In the genomic region with DNA sequence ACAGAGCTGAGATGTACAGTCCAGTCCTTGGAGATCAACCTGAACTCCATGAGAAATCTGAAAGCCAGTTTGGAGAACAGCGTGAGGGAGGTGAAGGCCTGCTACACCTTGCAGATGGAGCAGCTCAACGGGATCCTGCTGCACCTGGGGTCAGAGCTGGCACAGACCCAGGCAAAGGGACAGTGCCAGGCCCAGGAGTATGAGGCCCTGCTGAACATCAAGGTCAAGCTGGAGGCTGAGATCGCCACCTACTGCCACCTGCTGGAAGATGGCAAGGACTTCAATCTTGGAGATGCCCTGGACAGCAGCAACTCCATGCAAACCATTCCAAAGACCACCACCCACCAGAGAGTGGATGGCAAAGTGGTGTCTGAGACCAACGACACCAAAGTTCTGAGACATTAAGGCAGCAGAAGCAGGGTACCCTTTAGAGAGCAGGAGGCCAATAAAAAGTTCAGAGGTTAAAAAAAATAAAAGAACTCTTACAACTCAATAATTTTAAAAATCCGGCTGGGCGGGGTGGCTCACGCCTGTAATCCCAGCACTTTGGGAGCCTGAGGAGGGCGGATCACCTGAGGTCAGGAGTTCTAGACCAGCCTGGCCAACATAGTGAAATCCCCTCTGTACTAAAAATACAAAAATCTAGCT, we compare ENCODE assay signal across 8 cellular contexts.
A peak's percentile ranks its signal among the peaks of the same experiment; 100 is the strongest.
DNase-seq lines count a peak whose midpoint lies in the region; ATAC-seq and TF ChIP-seq lines count a peak whose summit lies in the region.

No MANE protein-coding gene starts in this region.

- intact Hi-C loops in HCT116 (cut with micrococcal nuclease): loop anchor here (5.0 kb wide), 1 partner anchor 231 kb away; no protein-coding TSS in a partner anchor

- peak; percentile 55 for TF ChIP-seq RAD21 in HCT116 (IDR thresholded peaks at IDR 0.05; ENCODE audit: low read depth)

- CTCF ChIA-PET in HCT116 (lab: Charles Lee): interaction anchor here (1.0 to 1.5 kb wide), 5 partner anchors 9 to 232 kb away, joined by 3 to 7 read pairs (median 4); no protein-coding TSS in a partner anchor

- H3K9ac ChIP-seq in HCT116 (ENCODE audit: low read length): no peak overlapping the region

- no peaks in the 10 kb centered on the region for H4K20me1 ChIP-seq in HCT116 (ENCODE audit: insufficient read depth)
- no peaks in the 10 kb centered on the region for H4K20me1 ChIP-seq in osteoblast (ENCODE audit: insufficient read depth, low read length)

- TF ChIP-seq CTCF in BE2C (IDR thresholded peaks at IDR 0.05; ENCODE audit: low read depth, low read length) (peak; percentile 73), HCT116 (IDR thresholded peaks at IDR 0.05 in 2 of 3, conservative IDR thresholded peaks at IDR 0.05 in 1 of 3; ENCODE audit: borderline replicate concordance in 1 of 3, insufficient read depth in 1 of 3, low read depth in 2 of 3, low read length in 2 of 3) (peak; percentile 29 to 69 (median 69); a peak in 5 of 6 replicates), osteoblast (IDR thresholded peaks at IDR 0.05; ENCODE audit: extremely low read depth, low read depth, low read length) (peak; percentile 64)

- ATAC-seq in HCT116: peak; percentile 42; the same call in 1 of the 2 replicates
- no peak for ATAC-seq in HG03159 (IDR thresholded peaks at IDR 0.05; ENCODE audit: unreplicated experiment)
- ATAC-seq in GM18870 (IDR thresholded peaks at IDR 0.05; ENCODE audit: unreplicated experiment): no peak

- no peaks in the 10 kb centered on the region for H3K4me1 ChIP-seq in BE2C
- H3K4me1 ChIP-seq in HCT116 (ENCODE audit: control insufficient read depth in 1 of 2, insufficient read depth in 2 of 2, low read length in 2 of 2): peaks cover 0 to 12% of the 10 kb centered on the region in 2 experiments; a peak in 1 of 4 replicates
- H3K4me1 ChIP-seq in osteoblast (ENCODE audit: insufficient read depth, low read length): no peaks in the 10 kb centered on the region

- no TSS peak for BruUV-seq in HCT116 (replicated peaks; lab: Mats Ljungman, UMichigan)

- H3K9me3 ChIP-seq in BE2C (no peaks in the 10 kb centered on the region), HCT116 (ENCODE audit: control insufficient read depth in 1 of 2, insufficient read depth in 1 of 2, low read depth in 1 of 2, low read length in 2 of 2) (no peaks in the 10 kb centered on the region), osteoblast (ENCODE audit: low read depth, low read length) (peaks cover 2% of the 10 kb centered on the region)

- no peak overlapping the region for H3K4me2 ChIP-seq in HCT116 (ENCODE audit: low read length)
- no peak overlapping the region for H3K4me2 ChIP-seq in osteoblast (ENCODE audit: insufficient read depth, low read length)

- H2AFZ ChIP-seq in HCT116 (ENCODE audit: low read depth, low read length, poor library complexity, severe bottlenecking) (no peak overlapping the region), osteoblast (ENCODE audit: low read length) (no peak overlapping the region)

- H3K4me3 ChIP-seq in BE2C (ENCODE audit: low read depth, low read length) (no peak overlapping the region), HCT116 (replicated peaks in 1 of 2; ENCODE audit: low read depth in 1 of 2, low read length in 2 of 2) (no peak overlapping the region), osteoblast (ENCODE audit: insufficient read depth, low read length) (no peak overlapping the region)

- DNase-seq in BE2C (peak; percentile 70), HCT116 (ENCODE audit: low read depth, low spot score) (peak; percentile 54), dermis blood vessel endothelial cell (peak; percentile 70), osteoblast (ENCODE audit: insufficient read length, low spot score, missing footprints) (no peak), kidney glomerular epithelial cell (lab: John Stamatoyannopoulos, UW) (no peak)
- DNase-seq in activated CD4-positive, alpha-beta T cell treated with anti-CD3 and anti-CD28 coated beads for 24 hours (ENCODE audit: low read depth in 2 of 2): peak; percentile 15 to 23

- H3K27me3 ChIP-seq in BE2C (no peaks in the 10 kb centered on the region; the same call in 1 of the 2 replicates), HCT116 (ENCODE audit: insufficient read depth, low read length) (no peaks in the 10 kb centered on the region), osteoblast (ENCODE audit: insufficient read depth, low read length) (no peaks in the 10 kb centered on the region)

- TF ChIP-seq POLR2A in HCT116 (IDR thresholded peaks at IDR 0.05; ENCODE audit: borderline replicate concordance, extremely low read depth, insufficient read depth, insufficient read length): no peak

- H3K36me3 ChIP-seq in BE2C: no peaks in the 10 kb centered on the region
- H3K36me3 ChIP-seq in HCT116 (ENCODE audit: control insufficient read depth in 1 of 2, insufficient read depth in 2 of 2, low read length in 2 of 2): no peaks in the 10 kb centered on the region
- H3K36me3 ChIP-seq in osteoblast (ENCODE audit: insufficient read depth, low read length): no peaks in the 10 kb centered on the region

- RAD21 ChIA-PET in HCT116 (lab: Charles Lee; ENCODE audit: low non-redundant PET in 1 of 2, low total read pairs in 2 of 2, uncharacterized antibody in 2 of 2, unreplicated experiment in 2 of 2): interaction anchor here in 1 of 2 experiments (0.7 to 1.3 kb wide), 2 partner anchors 513 to 575 kb away, joined by 3 read pairs; no protein-coding TSS in a partner anchor

- H3K79me2 ChIP-seq in HCT116 (ENCODE audit: insufficient read depth, low read length): no peaks in the 10 kb centered on the region
- no peaks in the 10 kb centered on the region for H3K79me2 ChIP-seq in osteoblast (ENCODE audit: insufficient read depth, low read length)

- no peaks in the 10 kb centered on the region for H3K9me2 ChIP-seq in HCT116 (ENCODE audit: insufficient read depth)

- H3K27ac ChIP-seq in HCT116 (ENCODE audit: low read depth, low read length) (no peak overlapping the region), osteoblast (ENCODE audit: low read depth, low read length) (no peak overlapping the region)

- POLR2A ChIA-PET in HCT116 (lab: Charles Lee): no interaction called here

TF ChIP-seq in HCT116, 20 proteins besides CTCF, POLR2A, EP300 and RAD21 (continues in another document):
- TF ChIP-seq ZFX (IDR thresholded peaks at IDR 0.05): no peak
- TF ChIP-seq CEBPB (IDR thresholded peaks at IDR 0.05; ENCODE audit: low read depth): no peak
- TF ChIP-seq, protein P1, sequence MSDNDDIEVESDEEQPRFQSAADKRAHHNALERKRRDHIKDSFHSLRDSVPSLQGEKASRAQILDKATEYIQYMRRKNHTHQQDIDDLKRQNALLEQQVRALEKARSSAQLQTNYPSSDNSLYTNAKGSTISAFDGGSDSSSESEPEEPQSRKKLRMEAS (IDR thresholded peaks at IDR 0.05): no peak
- no peak for TF ChIP-seq EZH2 (IDR thresholded peaks at IDR 0.05)
- no peak for TF ChIP-seq SIN3A (IDR thresholded peaks at IDR 0.05; ENCODE audit: low read depth)
- TF ChIP-seq SP1 (IDR thresholded peaks at IDR 0.05; ENCODE audit: low read depth): no peak
- TF ChIP-seq REST (IDR thresholded peaks at IDR 0.05; ENCODE audit: low read depth): no peak
- no peak for TF ChIP-seq FOSL1 (IDR thresholded peaks at IDR 0.05; ENCODE audit: low read depth)
- no peak for TF ChIP-seq ZNF274 (IDR thresholded peaks at IDR 0.05; ENCODE audit: low read depth, low read length)
- TF ChIP-seq ELF1 (IDR thresholded peaks at IDR 0.05; ENCODE audit: borderline replicate concordance, low read depth): no peak
- TF ChIP-seq JUND (IDR thresholded peaks at IDR 0.05): no peak
- TF ChIP-seq YY1 (IDR thresholded peaks at IDR 0.05; ENCODE audit: extremely low read depth, insufficient replicate concordance, low read depth, low read length): no peak
- no peak for TF ChIP-seq POLR2AphosphoS5 (IDR thresholded peaks at IDR 0.05; ENCODE audit: low read depth, low read length)
- no peak for TF ChIP-seq EGR1 (IDR thresholded peaks at IDR 0.05; ENCODE audit: low read depth)
- TF ChIP-seq, protein P2, sequence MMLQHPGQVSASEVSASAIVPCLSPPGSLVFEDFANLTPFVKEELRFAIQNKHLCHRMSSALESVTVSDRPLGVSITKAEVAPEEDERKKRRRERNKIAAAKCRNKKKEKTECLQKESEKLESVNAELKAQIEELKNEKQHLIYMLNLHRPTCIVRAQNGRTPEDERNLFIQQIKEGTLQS (IDR thresholded peaks at IDR 0.05): no peak
- TF ChIP-seq SRF (IDR thresholded peaks at IDR 0.05; ENCODE audit: low read depth): no peak

Comparison
In these comparisons a context has a peak if more than half of its experiments do, and no peak if none do; other contexts are left out.
1. DNase-seq: peak in BE2C (single experiment), HCT116 (single experiment), activated CD4-positive, alpha-beta T cell treated with anti-CD3 and anti-CD28 coated beads for 24 hours (2 of 2) and dermis blood vessel endothelial cell (single experiment); none in osteoblast (single experiment) and kidney glomerular epithelial cell (single experiment).
2. Peak in every context shown above with its lines, with median percentiles within 50 percentile points of each other: CTCF ChIP-seq.